Comparison of ENCODE assay signal across 8 cellular contexts in genomic region chrX:11757729-11758399, GRCh38. TPM values are rescaled to one million over a fixed set of nuclear protein-coding genes. Genes with fewer than 3 reads are reported as not detected.
DNase-seq lines count a peak whose midpoint lies in the region; ATAC-seq and TF ChIP-seq lines count a peak whose summit lies in the region.

A gene with protein sequence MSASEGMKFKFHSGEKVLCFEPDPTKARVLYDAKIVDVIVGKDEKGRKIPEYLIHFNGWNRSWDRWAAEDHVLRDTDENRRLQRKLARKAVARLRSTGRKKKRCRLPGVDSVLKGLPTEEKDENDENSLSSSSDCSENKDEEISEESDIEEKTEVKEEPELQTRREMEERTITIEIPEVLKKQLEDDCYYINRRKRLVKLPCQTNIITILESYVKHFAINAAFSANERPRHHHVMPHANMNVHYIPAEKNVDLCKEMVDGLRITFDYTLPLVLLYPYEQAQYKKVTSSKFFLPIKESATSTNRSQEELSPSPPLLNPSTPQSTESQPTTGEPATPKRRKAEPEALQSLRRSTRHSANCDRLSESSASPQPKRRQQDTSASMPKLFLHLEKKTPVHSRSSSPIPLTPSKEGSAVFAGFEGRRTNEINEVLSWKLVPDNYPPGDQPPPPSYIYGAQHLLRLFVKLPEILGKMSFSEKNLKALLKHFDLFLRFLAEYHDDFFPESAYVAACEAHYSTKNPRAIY (plus strand): TSS chrX:11758237. CDS start chrX:11758264, 27 bp downstream.

- peak within 1 kb of the TSS; percentile 83; the same call in 1 of the 2 replicates for H3K27ac ChIP-seq in HUES64 (ENCODE audit: low read depth, low read length)
- peak within 1 kb of the TSS; percentile 72 for H3K27ac ChIP-seq in iPS-18a (ENCODE audit: low read length)
- peak within 1 kb of the TSS; percentile 87 to 92 (median 89) for H3K27ac ChIP-seq in sigmoid colon

- H3K27ac Mint-ChIP-seq in T-helper 2 cell treated with Interferon-gamma antibody and Interleukin-4, amounts not matched to agents 5 μg/mL and 100 μg/mL, for 36 hours, result peak within 1 kb of the TSS; percentile 97

- no peak for TF ChIP-seq CTCF in sigmoid colon (IDR thresholded peaks at IDR 0.05)

- DNase-seq in EL (peak; percentile 66), T47D (ENCODE audit: low read depth in 1 of 2, low spot score in 1 of 2) (peak; percentile 31 to 73), sigmoid colon (peak; percentile 76), NCI-H1694 treated with DMSO at 0.1 percent for 48 hours (lab: John Stamatoyannopoulos, UW) (no peak)
- peak; percentile 52 for DNase-seq in T-helper 2 cell treated with Interferon-gamma antibody and Interleukin-4, amounts not matched to agents 5 μg/mL and 100 μg/mL, for 36 hours (ENCODE audit: low spot score)

- H3K4me1 ChIP-seq in HUES64 (ENCODE audit: insufficient read depth, low read length) (peaks cover 9% of the 10 kb centered on the region; the same call in 1 of the 2 replicates), iPS-18a (ENCODE audit: control insufficient read depth, low read depth, low read length) (peaks cover 5% of the 10 kb centered on the region), sigmoid colon (peaks cover 0 to 17% (median 2%) of the 10 kb centered on the region in 4 donors)

- peak; percentile 34 for ATAC-seq in GM21381 (IDR thresholded peaks at IDR 0.05; ENCODE audit: unreplicated experiment)

- peaks cover 29% of the 10 kb centered on the region for H3K27me3 Mint-ChIP-seq in T-helper 2 cell treated with Interferon-gamma antibody and Interleukin-4, amounts not matched to agents 5 μg/mL and 100 μg/mL, for 36 hours (ENCODE audit: low read depth)

- no peak for TF ChIP-seq POLR2A in sigmoid colon (IDR thresholded peaks at IDR 0.05)

- H3K4me1 Mint-ChIP-seq in T-helper 2 cell treated with Interferon-gamma antibody and Interleukin-4, amounts not matched to agents 5 μg/mL and 100 μg/mL, for 36 hours (ENCODE audit: low read depth), result peaks cover 19% of the 10 kb centered on the region

- in situ Hi-C loops in T47D (cut with HindIII; ENCODE audit: low pct_unique_long_range_greater_than_20kb, low sequenced_read_pairs), result no loop called here

- H3K36me3 ChIP-seq in HUES64 (ENCODE audit: insufficient read depth, low read length), result peaks cover 20% of the 10 kb centered on the region
- H3K36me3 ChIP-seq in iPS-18a (ENCODE audit: control insufficient read depth, low read depth, low read length), result peaks cover 16% of the 10 kb centered on the region
- H3K36me3 ChIP-seq in sigmoid colon, result peaks cover 0 to 17% (median 0%) of the 10 kb centered on the region in 4 donors

- no peaks in the 10 kb centered on the region for H3K9me3 ChIP-seq in HUES64 (ENCODE audit: insufficient read depth, low read depth, low read length)
- H3K9me3 ChIP-seq in iPS-18a (ENCODE audit: control insufficient read depth, low read depth, low read length), result no peaks in the 10 kb centered on the region
- no peaks in the 10 kb centered on the region for H3K9me3 ChIP-seq in sigmoid colon

- no peaks in the 10 kb centered on the region for H3K9me3 Mint-ChIP-seq in T-helper 2 cell treated with Interferon-gamma antibody and Interleukin-4, amounts not matched to agents 5 μg/mL and 100 μg/mL, for 36 hours

- peaks cover 9% of the 10 kb centered on the region for H3K27me3 ChIP-seq in HUES64 (ENCODE audit: insufficient read depth, low read length)
- peaks cover 21% of the 10 kb centered on the region for H3K27me3 ChIP-seq in iPS-18a (ENCODE audit: control insufficient read depth, insufficient read depth, low read length)
- no peaks in the 10 kb centered on the region for H3K27me3 ChIP-seq in sigmoid colon

- H3K4me3 ChIP-seq in HUES64 (ENCODE audit: low read length), result peak within 1 kb of the TSS; percentile 95
- H3K4me3 ChIP-seq in iPS-18a (ENCODE audit: low read length), result peak within 1 kb of the TSS; percentile 91
- H3K4me3 ChIP-seq in sigmoid colon, result peak within 1 kb of the TSS; percentile 58 to 74 (median 66)

- H3K36me3 Mint-ChIP-seq in T-helper 2 cell treated with Interferon-gamma antibody and Interleukin-4, amounts not matched to agents 5 μg/mL and 100 μg/mL, for 36 hours (ENCODE audit: low read depth), result peaks cover 23% of the 10 kb centered on the region

- no peak for TF ChIP-seq EP300 in sigmoid colon (IDR thresholded peaks at IDR 0.05)

- WGBS in HUES64, result under 1% methylated on average over 78 of the region's 93 CpGs
- 0 to 1% methylated on average over 90 to 92 of the region's 93 CpGs for WGBS in sigmoid colon, 2 donors

- intact Hi-C loops in sigmoid colon (cut with DNase I), result loop anchor here (2.0 to 10.0 kb wide), 5 partner anchors 36 to 616 kb away; partner anchors contain the start of gene ARHGAP6

- H3K4me3 Mint-ChIP-seq in T-helper 2 cell treated with Interferon-gamma antibody and Interleukin-4, amounts not matched to agents 5 μg/mL and 100 μg/mL, for 36 hours, result peak within 1 kb of the TSS; percentile 97

- H3K9ac ChIP-seq in HUES64 (ENCODE audit: low read depth, low read length) (peak within 1 kb of the TSS; percentile 83), iPS-18a (ENCODE audit: low read length) (peak within 1 kb of the TSS; percentile 83)

RNA-seq across cellular contexts. Expression of the gene that starts here (rescaled TPM):
- polyA plus RNA-seq in HUES64 (2013, experiment 1 of 2), result 13.0 TPM
- 12.4 TPM for polyA plus RNA-seq in HUES64 (2013, experiment 2 of 2)
- total RNA-seq in sigmoid colon, result 10 to 100 TPM; 20.2 to 49.9 (median 21.2) TPM
- polyA plus RNA-seq in sigmoid colon, result 10 to 100 TPM; 16.8 to 22.2 (median 18.3) TPM
